Comparison of ENCODE assay signal across 10 cellular contexts in genomic region chr6:20680697-20681165, GRCh38.
A peak's percentile ranks its signal among the peaks of the same experiment; 100 is the strongest.
DNase-seq lines count a peak whose midpoint lies in the region; ATAC-seq and TF ChIP-seq lines count a peak whose summit lies in the region.
"Had no signal": no experiment of that assay in that cellular context is flagged by ENCODE, and none has a peak within 500 bp of the region (broad histone marks: within the 10 kb centered on the region; RNA-seq: fewer than 3 reads in every experiment).

No MANE protein-coding gene starts in this region.

- no peaks in the 10 kb centered on the region for H3K36me3 Mint-ChIP-seq in osteocyte (ENCODE audit: unreplicated experiment)

- no peaks in the 10 kb centered on the region for H3K27me3 Mint-ChIP-seq in osteocyte (ENCODE audit: unreplicated experiment)

- DNase-seq in NOMO-1 treated with DMSO at 0.1 percent for 48 hours (lab: John Stamatoyannopoulos, UW; ENCODE audit: unreplicated experiment) (peak; percentile 31), NOMO-1 treated with dmso at 0.1 percent for 144 hours (lab: John Stamatoyannopoulos, UW; ENCODE audit: unreplicated experiment) (no peak), osteocyte (ENCODE audit: extremely low spot score, unreplicated experiment) (no peak), ascending aorta (ENCODE audit: low spot score in 2 of 2) (no peak), NCI-H748 (lab: John Stamatoyannopoulos, UW; ENCODE audit: unreplicated experiment) (no peak), esophagus muscularis mucosa (ENCODE audit: extremely low spot score) (no peak)
- DNase-seq: ACHN; stimulated activated CD4-positive, alpha-beta T cell treated with anti-CD3 and anti-CD28 coated beads, Interleukin-4, amount 100 ng/mL, for 4 hours had no signal

- no peak for TF ChIP-seq POLR2A in esophagus muscularis mucosa (IDR thresholded peaks at IDR 0.05; ENCODE audit: low read depth)

- peaks cover 15% of the 10 kb centered on the region for H3K4me1 Mint-ChIP-seq in osteocyte (ENCODE audit: unreplicated experiment)

- intact Hi-C loops in ascending aorta (cut with DNase I): no loop called here
- intact Hi-C loops in esophagus muscularis mucosa (cut with DNase I): no loop called here

- H3K4me3 Mint-ChIP-seq in osteocyte (ENCODE audit: unreplicated experiment): no peak overlapping the region

- H3K4me1 ChIP-seq in ascending aorta: no peaks in the 10 kb centered on the region
- peaks cover 0 to 12% (median 2%) of the 10 kb centered on the region in 4 donors for H3K4me1 ChIP-seq in esophagus muscularis mucosa

- TF ChIP-seq CTCF in osteocyte (IDR thresholded peaks at IDR 0.05): no peak
- TF ChIP-seq CTCF in ascending aorta (IDR thresholded peaks at IDR 0.05): no peak
- no peak for TF ChIP-seq CTCF in esophagus muscularis mucosa (IDR thresholded peaks at IDR 0.05)

- H3K27ac Mint-ChIP-seq in osteocyte (ENCODE audit: unreplicated experiment): peak overlapping the region; percentile 53

- no peak overlapping the region for H3K4me3 ChIP-seq in ascending aorta
- no peak overlapping the region for H3K4me3 ChIP-seq in esophagus muscularis mucosa

- WGBS in esophagus muscularis mucosa: 64% methylated on average over 4 of the region's 4 CpGs

- no peaks in the 10 kb centered on the region for H3K9me3 Mint-ChIP-seq in osteocyte (ENCODE audit: unreplicated experiment)

- H3K9me3 ChIP-seq in ascending aorta (no peaks in the 10 kb centered on the region), esophagus muscularis mucosa (no peaks in the 10 kb centered on the region)

- no peak for TF ChIP-seq EP300 in esophagus muscularis mucosa (IDR thresholded peaks at IDR 0.05)

- H3K27me3 ChIP-seq in ascending aorta (no peaks in the 10 kb centered on the region), esophagus muscularis mucosa (no peaks in the 10 kb centered on the region)

- H3K36me3 ChIP-seq in ascending aorta: no peaks in the 10 kb centered on the region
- H3K36me3 ChIP-seq in esophagus muscularis mucosa: no peaks in the 10 kb centered on the region

- H3K27ac ChIP-seq in ascending aorta (no peak overlapping the region), esophagus muscularis mucosa (replicated peaks in 1 of 4) (no peak overlapping the region)

- peak; percentile 79 for ATAC-seq in HG02852 (IDR thresholded peaks at IDR 0.05; ENCODE audit: unreplicated experiment)
- ATAC-seq in SK-N-SH treated with all-trans-retinoic acid at 6 μM for 48 hours: peak; percentile 73

TF ChIP-seq in SK-N-SH treated with all-trans-retinoic acid at 6 μM for 48 hours, 23 proteins besides CTCF, POLR2A, EP300 and RAD21:
- TF ChIP-seq SNAI2 (CRISPR knock-in tag; IDR thresholded peaks at IDR 0.05): no peak
- TF ChIP-seq GLIS3 (CRISPR knock-in tag; IDR thresholded peaks at IDR 0.05): no peak
- TF ChIP-seq ZC3H10 (CRISPR knock-in tag; IDR thresholded peaks at IDR 0.05): no peak
- TF ChIP-seq TOX (CRISPR knock-in tag; IDR thresholded peaks at IDR 0.05; ENCODE audit: borderline replicate concordance): no peak
- TF ChIP-seq CSRNP3 (CRISPR knock-in tag; IDR thresholded peaks at IDR 0.05): no peak
- TF ChIP-seq ZFP30 (CRISPR knock-in tag; IDR thresholded peaks at IDR 0.05): no peak
- no peak for TF ChIP-seq TSHZ2 (CRISPR knock-in tag; IDR thresholded peaks at IDR 0.05)
- TF ChIP-seq POU6F1 (CRISPR knock-in tag; IDR thresholded peaks at IDR 0.05; ENCODE audit: borderline replicate concordance, low read depth): no peak
- no peak for TF ChIP-seq OSR1 (CRISPR knock-in tag; IDR thresholded peaks at IDR 0.05)
- TF ChIP-seq PATZ1 (CRISPR knock-in tag; IDR thresholded peaks at IDR 0.05; ENCODE audit: borderline replicate concordance): no peak
- TF ChIP-seq BACH2 (CRISPR knock-in tag; IDR thresholded peaks at IDR 0.05; ENCODE audit: borderline replicate concordance): no peak
- TF ChIP-seq CSDC2 (CRISPR knock-in tag; IDR thresholded peaks at IDR 0.05): no peak
- no peak for TF ChIP-seq ZFP3 (CRISPR knock-in tag; IDR thresholded peaks at IDR 0.05)
